ENCODE assay signal across 15 cellular contexts in the genomic region with DNA sequence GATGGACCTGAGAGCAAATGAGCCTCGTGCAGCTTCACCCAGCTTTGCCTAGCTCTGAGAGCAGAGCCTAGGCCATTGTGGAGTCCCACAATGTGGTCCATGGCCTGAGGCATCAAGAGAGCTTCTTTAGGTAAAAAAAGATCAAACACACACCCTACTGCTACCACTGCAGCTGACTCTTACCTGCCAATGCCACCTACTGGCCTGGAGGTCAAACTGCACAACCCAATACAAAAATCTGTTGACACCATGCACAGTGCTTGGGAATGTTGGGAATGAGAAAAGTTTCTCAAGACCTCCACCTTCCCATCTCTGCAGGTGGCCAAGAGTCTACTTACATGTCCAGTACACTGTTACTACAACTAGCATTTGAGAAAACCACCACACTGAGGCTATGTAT.
A peak's percentile ranks its signal among the peaks of the same experiment; 100 is the strongest.
DNase-seq lines count a peak whose midpoint lies in the region; ATAC-seq and TF ChIP-seq lines count a peak whose summit lies in the region.
"Had no signal": no experiment of that assay in that cellular context is flagged by ENCODE, and none has a peak within 500 bp of the region (broad histone marks: within the 10 kb centered on the region; RNA-seq: fewer than 3 reads in every experiment).

No MANE protein-coding gene starts in this region.

- no peaks in the 10 kb centered on the region for H4K20me1 ChIP-seq in PC-3 (ENCODE audit: low read length)
- H4K20me1 ChIP-seq: BLaER1 had no signal

- H3K27ac Mint-ChIP-seq in activated T-cell treated with anti-CD3 and anti-CD28 coated beads, Interleukin-2, amount 50 U/mL, for 24 hours = no peak overlapping the region
- H3K27ac Mint-ChIP-seq in effector memory CD8-positive, alpha-beta T cell = no peak overlapping the region
- H3K27ac Mint-ChIP-seq: memory B cell had no signal

- no peak overlapping the region for H3K9ac ChIP-seq in PC-3 (ENCODE audit: low read length)
- H3K9ac ChIP-seq: BLaER1 had no signal

- no peaks in the 10 kb centered on the region for H3K27me3 ChIP-seq in PC-3 (ENCODE audit: low read length)
- H3K27me3 ChIP-seq: BLaER1, gastroesophageal sphincter, MG63, transverse colon had no signal

- no peak overlapping the region for H3K4me3 Mint-ChIP-seq in activated T-cell treated with anti-CD3 and anti-CD28 coated beads, Interleukin-2, amount 50 U/mL, for 24 hours
- no peak overlapping the region for H3K4me3 Mint-ChIP-seq in effector memory CD8-positive, alpha-beta T cell
- H3K4me3 Mint-ChIP-seq: memory B cell had no signal

- H3K79me2 ChIP-seq in PC-3 (ENCODE audit: low read length) = no peaks in the 10 kb centered on the region

- no peaks in the 10 kb centered on the region for H3K9me3 ChIP-seq in PC-3 (ENCODE audit: low read length)
- H3K9me3 ChIP-seq: gastroesophageal sphincter, MG63, transverse colon had no signal

- no peaks in the 10 kb centered on the region for H3K27me3 Mint-ChIP-seq in activated T-cell treated with anti-CD3 and anti-CD28 coated beads, Interleukin-2, amount 50 U/mL, for 24 hours
- H3K27me3 Mint-ChIP-seq in effector memory CD8-positive, alpha-beta T cell = no peaks in the 10 kb centered on the region
- H3K27me3 Mint-ChIP-seq: memory B cell had no signal

- DNase-seq in GM13977 (ENCODE audit: low spot score) = no peak
- DNase-seq in PC-3 = peak; percentile 10
- DNase-seq in fibroblast of pulmonary artery (ENCODE audit: low read depth) = no peak
- no peak for DNase-seq in activated T-cell treated with anti-CD3 and anti-CD28 coated beads, Interleukin-2, amount 50 U/mL, for 24 hours
- DNase-seq in activated CD4-positive, alpha-beta T cell treated with anti-CD3 and anti-CD28 coated beads, Interleukin-2, amount 50 U/mL, for 1 hour = no peak
- no peak for DNase-seq in effector memory CD8-positive, alpha-beta T cell
- DNase-seq in HT-29 (ENCODE audit: low spot score) = no peak
- DNase-seq: MG63, NCI-H774, T-helper 9 cell, transverse colon had no signal

- peaks cover 3% of the 10 kb centered on the region for H3K4me1 Mint-ChIP-seq in activated T-cell treated with anti-CD3 and anti-CD28 coated beads, Interleukin-2, amount 50 U/mL, for 24 hours (ENCODE audit: low read depth)
- H3K4me1 Mint-ChIP-seq in effector memory CD8-positive, alpha-beta T cell (ENCODE audit: low read depth in 2 of 2) = peaks cover 6 to 13% of the 10 kb centered on the region in 2 donors

- H3K36me3 Mint-ChIP-seq in activated T-cell treated with anti-CD3 and anti-CD28 coated beads, Interleukin-2, amount 50 U/mL, for 24 hours (ENCODE audit: low read depth) = peaks cover 89% of the 10 kb centered on the region
- H3K36me3 Mint-ChIP-seq in effector memory CD8-positive, alpha-beta T cell (ENCODE audit: insufficient read depth) = no peaks in the 10 kb centered on the region

- H3F3A ChIP-seq in PC-3 (ENCODE audit: low read length, unreplicated experiment) = no peaks in the 10 kb centered on the region

- H3K4me3 ChIP-seq in PC-3 (ENCODE audit: low read length) (no peak overlapping the region), fibroblast of pulmonary artery (replicated peaks; ENCODE audit: low read depth, low read length) (no peak overlapping the region)
- H3K4me3 ChIP-seq: BLaER1, gastroesophageal sphincter, MG63, transverse colon had no signal

- peaks cover 8% of the 10 kb centered on the region for H3K9me3 Mint-ChIP-seq in activated T-cell treated with anti-CD3 and anti-CD28 coated beads, Interleukin-2, amount 50 U/mL, for 24 hours
- no peaks in the 10 kb centered on the region for H3K9me3 Mint-ChIP-seq in effector memory CD8-positive, alpha-beta T cell

- no peak overlapping the region for H2AFZ ChIP-seq in PC-3 (ENCODE audit: low read length)

- POLR2A ChIA-PET in PC-3 (lab: Charles Lee; ENCODE audit: unreplicated experiment) = no interaction called here

- H3K27ac ChIP-seq in 22Rv1 (no peak overlapping the region), PC-3 (ENCODE audit: low read length) (no peak overlapping the region)
- H3K27ac ChIP-seq: BLaER1, gastroesophageal sphincter, transverse colon had no signal

- no peak for ATAC-seq in PC-3
- ATAC-seq in effector memory CD8-positive, alpha-beta T cell (replicated peaks) = no peak
- ATAC-seq: gastroesophageal sphincter had no signal

- in situ Hi-C loops in GM13977 (cut with MboI; ENCODE audit: low pct_unique_long_range_greater_than_20kb, low sequenced_read_pairs, unreplicated experiment) = no loop called here

- TF ChIP-seq CTCF in 22Rv1 (IDR thresholded peaks at IDR 0.05) (peak; percentile 72), GM13977 (IDR thresholded peaks at IDR 0.05; ENCODE audit: extremely low read depth, insufficient read depth, missing control alignments) (peak; percentile 54), PC-3 (conservative IDR thresholded peaks at IDR 0.05; ENCODE audit: low read depth, low read length) (peak; percentile 52), fibroblast of pulmonary artery (IDR thresholded peaks at IDR 0.05; ENCODE audit: low read length, missing control alignments) (peak; percentile 21)

- no TSS peak for BruUV-seq in PC-3 (replicated peaks; lab: Mats Ljungman, UMichigan)

- intact Hi-C loops in PC-3 (cut with micrococcal nuclease) = no loop called here

- no peaks in the 10 kb centered on the region for H3K36me3 ChIP-seq in PC-3 (ENCODE audit: low read depth, low read length)

- H3K9me2 ChIP-seq in PC-3 (replicated peaks; ENCODE audit: low read length) = no peaks in the 10 kb centered on the region

- CTCF ChIA-PET in PC-3 (lab: Charles Lee) = no interaction called here

- no peak overlapping the region for H3K4me2 ChIP-seq in PC-3 (ENCODE audit: low read length)
- H3K4me2 ChIP-seq: BLaER1 had no signal

- H3K4me1 ChIP-seq in PC-3 (ENCODE audit: insufficient read depth, low read length) = peaks cover 10% of the 10 kb centered on the region
- H3K4me1 ChIP-seq: BLaER1, gastroesophageal sphincter, transverse colon had no signal

Comparison
In these comparisons a context has a peak if more than half of its experiments do, and no peak if none do; other contexts are left out.
1. CTCF ChIP-seq: peak in every context shown above with its lines; median percentile 72 in 22Rv1; 54 in GM13977; 52 in PC-3; 21 in fibroblast of pulmonary artery.